23 cellular contexts compared by ENCODE assay signal in the genomic region with DNA sequence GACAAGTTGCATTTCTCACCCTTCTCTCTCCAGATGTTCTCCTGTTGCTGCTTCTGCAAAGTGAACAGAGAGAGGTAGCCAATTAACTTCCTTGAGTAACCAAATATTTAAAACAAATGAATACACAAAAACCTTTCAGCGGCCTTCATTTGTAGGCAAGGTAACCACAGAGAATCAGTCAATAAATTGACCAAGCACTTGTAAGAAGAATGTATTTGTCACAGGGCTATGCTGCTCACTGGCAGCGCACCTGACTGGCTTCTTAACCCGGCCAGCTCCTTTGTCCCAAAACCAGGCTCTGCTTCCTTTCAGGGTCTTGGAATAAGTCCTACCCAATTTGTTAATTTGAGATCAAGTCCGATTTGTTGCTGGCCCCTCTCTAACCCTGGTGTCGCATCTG. TPM values are rescaled to one million over a fixed set of nuclear protein-coding genes. Genes with fewer than 3 reads are reported as not detected.
DNase-seq lines count a peak whose midpoint lies in the region; ATAC-seq, FAIRE-seq and TF ChIP-seq lines count a peak whose summit lies in the region.
"Had no signal": no experiment of that assay in that cellular context is flagged by ENCODE, and none has a peak within 500 bp of the region (broad histone marks: within the 10 kb centered on the region; RNA-seq: fewer than 3 reads in every experiment).

No MANE protein-coding gene starts in this region.

- H3K27me3 Mint-ChIP-seq in CD8-positive, alpha-beta T cell (ENCODE audit: low read depth), result peaks cover 5% of the 10 kb centered on the region

- FAIRE-seq in islet of Langerhans (lab: Jason Lieb, UNC), result peak; percentile 97
- FAIRE-seq: A204.1, G401.6, GM12892, GM18507, GM19239, H1 had no signal

- intact Hi-C loops in CD8-positive, alpha-beta T cell (cut with DNase I, micrococcal nuclease), result no loop called here

- no peak overlapping the region for H3K4me3 ChIP-seq in tibial nerve
- no peak overlapping the region for H3K4me3 ChIP-seq in CD8-positive, alpha-beta T cell (ENCODE audit: low read depth, low read length)
- H3K4me3 ChIP-seq: SJSA1 had no signal

- H3K9me3 ChIP-seq in tibial nerve, result no peaks in the 10 kb centered on the region
- no peaks in the 10 kb centered on the region for H3K9me3 ChIP-seq in CD8-positive, alpha-beta T cell (ENCODE audit: low read length)
- H3K9me3 ChIP-seq: SJSA1 had no signal

- no peak overlapping the region for H3K27ac Mint-ChIP-seq in CD8-positive, alpha-beta T cell

- TF ChIP-seq EP300 in tibial nerve (IDR thresholded peaks at IDR 0.05), result no peak

- no peak for TF ChIP-seq POLR2A in tibial nerve (IDR thresholded peaks at IDR 0.05)

- H3K36me3 Mint-ChIP-seq in CD8-positive, alpha-beta T cell, result no peaks in the 10 kb centered on the region

- DNase-seq in NCI-H1105 treated with DMSO at 0.1 percent for 48 hours (lab: John Stamatoyannopoulos, UW) (peak; percentile 34), NCI-H1105 (lab: John Stamatoyannopoulos, UW) (no peak), NCI-H146 treated with DMSO at 0.1 percent for 48 hours (lab: John Stamatoyannopoulos, UW; ENCODE audit: unreplicated experiment) (peak; percentile 15), NCI-H69 (lab: John Stamatoyannopoulos, UW) (peak; percentile 84), tibial nerve (ENCODE audit: low spot score in 2 of 2) (no peak)
- DNase-seq in CD8-positive, alpha-beta T cell, result no peak
- DNase-seq: Kasumi-1, NCI-H187 treated with DMSO at 0.1 percent for 48 hours, NCI-H446 treated with DMSO at 0.1 percent for 48 hours, T1000 had no signal

- no peak overlapping the region for H3K27ac ChIP-seq in tibial nerve
- no peak overlapping the region for H3K27ac ChIP-seq in CD8-positive, alpha-beta T cell (ENCODE audit: low read depth, low read length)
- H3K27ac ChIP-seq: C4-2B, SJSA1 had no signal

- no peaks in the 10 kb centered on the region for H3K36me3 ChIP-seq in tibial nerve
- no peaks in the 10 kb centered on the region for H3K36me3 ChIP-seq in CD8-positive, alpha-beta T cell (ENCODE audit: insufficient read depth, low read length)
- H3K36me3 ChIP-seq: SJSA1 had no signal

- no peak for TF ChIP-seq CTCF in tibial nerve (IDR thresholded peaks at IDR 0.05)
- no peak for TF ChIP-seq CTCF in CD8-positive, alpha-beta T cell (IDR thresholded peaks at IDR 0.05)

- CTCF ChIA-PET in CD8-positive, alpha-beta T cell (lab: Charles Lee), result no interaction called here

- no peak overlapping the region for H3K4me3 Mint-ChIP-seq in CD8-positive, alpha-beta T cell

- H3K27me3 ChIP-seq in tibial nerve, result no peaks in the 10 kb centered on the region
- no peaks in the 10 kb centered on the region for H3K27me3 ChIP-seq in CD8-positive, alpha-beta T cell (ENCODE audit: insufficient read depth, low read length)

- H3K4me1 ChIP-seq in tibial nerve, result no peaks in the 10 kb centered on the region
- H3K4me1 ChIP-seq in CD8-positive, alpha-beta T cell (ENCODE audit: insufficient read depth, low read length), result no peaks in the 10 kb centered on the region
- H3K4me1 ChIP-seq: SJSA1 had no signal

- WGBS in tibial nerve, 2 donors, result 81 to 88% methylated on average over 5 of the region's 5 CpGs

- H3K9me3 Mint-ChIP-seq in CD8-positive, alpha-beta T cell, result no peaks in the 10 kb centered on the region

- no peaks in the 10 kb centered on the region for H3K4me1 Mint-ChIP-seq in CD8-positive, alpha-beta T cell (ENCODE audit: low read depth)

- ATAC-seq in HG02885 (IDR thresholded peaks at IDR 0.05; ENCODE audit: poor library complexity, unreplicated experiment), result no peak
- ATAC-seq in CD8-positive, alpha-beta T cell, result no peak
- ATAC-seq: Right ventricle myocardium inferior had no signal

- POLR2A ChIA-PET in CD8-positive, alpha-beta T cell (lab: Charles Lee), result no interaction called here

RNA-seq across cellular contexts. Expression of a gene that starts 43.5 kb away (rescaled TPM):
- total RNA-seq in tibial nerve, result under 1 TPM in 2 of 4 donors, not detected in 2; 0.30 to 0.44 TPM
- total RNA-seq in CD8-positive, alpha-beta T cell, result not detected
- total RNA-seq: MCF 10A; Right ventricle myocardium inferior; T-helper 1 cell treated with Interleukin-12 subunit alpha and Interleukin-12 subunit beta and Interleukin-4 antibody, amounts not matched to agents 30 ng/mL and 1 ng/mL, for 36 hours had no signal

Comparison
In these comparisons a context has a peak if more than half of its experiments do, and no peak if none do; other contexts are left out.
1. DNase-seq: peak in NCI-H1105 treated with DMSO at 0.1 percent for 48 hours (single experiment), NCI-H146 treated with DMSO at 0.1 percent for 48 hours (single experiment) and NCI-H69 (single experiment); none in NCI-H1105 (single experiment), tibial nerve (0 of 2) and CD8-positive, alpha-beta T cell (0 of 7).